27 cellular contexts compared by ENCODE assay signal in the genomic region with DNA sequence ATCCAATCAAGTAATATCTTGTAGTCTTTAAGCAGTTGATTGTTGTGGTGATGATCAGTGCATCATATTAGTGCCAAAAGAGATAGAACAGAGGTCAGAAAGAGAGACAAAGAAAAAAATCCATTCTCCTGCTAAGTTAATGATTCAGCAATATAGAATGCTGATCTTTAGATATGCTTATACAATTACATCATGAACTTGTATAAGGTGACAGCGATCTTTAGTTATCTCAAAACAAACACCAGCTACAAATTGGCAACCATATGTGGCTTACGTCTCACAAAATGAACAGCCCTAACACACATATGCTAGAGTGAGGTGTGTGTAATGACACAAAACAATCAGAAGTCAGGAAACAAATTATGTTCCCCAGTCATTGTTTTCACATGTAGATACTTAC. TPM values are rescaled to one million over a fixed set of nuclear protein-coding genes. Genes with fewer than 3 reads are reported as not detected.
"Had no signal": no experiment of that assay in that cellular context is flagged by ENCODE, and none has a peak within 500 bp of the region (broad histone marks: within the 10 kb centered on the region; RNA-seq: fewer than 3 reads in every experiment).

No MANE protein-coding gene starts in this region.

- H3K27ac ChIP-seq: breast epithelium, coronary artery, Peyer's patch, RWPE1, SJCRH30, WERI-Rb-1 had no signal

- H3K27ac Mint-ChIP-seq: activated CD4-positive, alpha-beta memory T cell treated with anti-CD3 and anti-CD28 coated beads, Interleukin-2, amount 10 ng/mL, durations not matched to agents 7 days and 5 days; activated CD4-positive, alpha-beta T cell treated with anti-CD3 and anti-CD28 coated beads for 36 hours; activated naive CD4-positive, alpha-beta T cell treated with anti-CD3 and anti-CD28 coated beads, Interleukin-2, amount 10 ng/mL, durations not matched to agents 7 days and 5 days; activated naive CD8-positive, alpha-beta T cell treated with anti-CD3 and anti-CD28 coated beads for 36 hours; activated T-cell treated with anti-CD3 and anti-CD28 coated beads, Interleukin-2, amount 50 U/mL, for 72 hours; activated T-helper 2 cell treated with anti-CD3 and anti-CD28 coated beads, Interferon-gamma antibody, Interleukin-2, Interleukin-4, amounts not matched to agents 10 μg/mL and 5 μg/mL and 100 μg/mL, durations not matched to agents 14 hours and 24 hours and 36 hours had no signal

- H3K9me3 ChIP-seq: breast epithelium, Peyer's patch, SJCRH30 had no signal

- DNase-seq: activated CD4-positive, alpha-beta memory T cell treated with anti-CD3 and anti-CD28 coated beads, Interleukin-2, amount 10 ng/mL, durations not matched to agents 7 days and 5 days; activated CD4-positive, alpha-beta T cell treated with anti-CD3 and anti-CD28 coated beads for 36 hours; activated CD4-positive, alpha-beta T cell treated with anti-CD3 and anti-CD28 coated beads, Interleukin-2, amount 50 U/mL, for 1 hour; activated gamma-delta T cell treated with Interleukin-2 at 50 U/mL for 16 hours; activated naive CD4-positive, alpha-beta T cell treated with anti-CD3 and anti-CD28 coated beads, Interleukin-2, amount 10 ng/mL, durations not matched to agents 7 days and 5 days; activated naive CD8-positive, alpha-beta T cell treated with anti-CD3 and anti-CD28 coated beads for 36 hours; activated T-cell treated with anti-CD3 and anti-CD28 coated beads, Interleukin-2, amount 50 U/mL, for 72 hours; caudate nucleus; Karpas-422; MM.1S; NCI-H1105; NCI-H1436; NCI-H1694 treated with DMSO at 0.1 percent for 48 hours; NCI-H2029 treated with DMSO at 0.1 percent for 48 hours; NCI-H446; NCI-H526; Peyer's patch; Right ventricle myocardium superior; SJCRH30; T-helper 1 cell; WERI-Rb-1 had no signal

- H3K4me1 ChIP-seq: breast epithelium, Peyer's patch, SJCRH30 had no signal

- H3K4me1 Mint-ChIP-seq: activated CD4-positive, alpha-beta memory T cell treated with anti-CD3 and anti-CD28 coated beads, Interleukin-2, amount 10 ng/mL, durations not matched to agents 7 days and 5 days; activated CD4-positive, alpha-beta T cell treated with anti-CD3 and anti-CD28 coated beads for 36 hours; activated naive CD4-positive, alpha-beta T cell treated with anti-CD3 and anti-CD28 coated beads, Interleukin-2, amount 10 ng/mL, durations not matched to agents 7 days and 5 days; activated naive CD8-positive, alpha-beta T cell treated with anti-CD3 and anti-CD28 coated beads for 36 hours had no signal

- H3K27me3 Mint-ChIP-seq: activated CD4-positive, alpha-beta memory T cell treated with anti-CD3 and anti-CD28 coated beads, Interleukin-2, amount 10 ng/mL, durations not matched to agents 7 days and 5 days; activated CD4-positive, alpha-beta T cell treated with anti-CD3 and anti-CD28 coated beads for 36 hours; activated naive CD4-positive, alpha-beta T cell treated with anti-CD3 and anti-CD28 coated beads, Interleukin-2, amount 10 ng/mL, durations not matched to agents 7 days and 5 days; activated naive CD8-positive, alpha-beta T cell treated with anti-CD3 and anti-CD28 coated beads for 36 hours had no signal

- H3K4me3 ChIP-seq: breast epithelium, coronary artery, Peyer's patch, SJCRH30 had no signal

- H3K9me3 Mint-ChIP-seq: activated naive CD4-positive, alpha-beta T cell treated with anti-CD3 and anti-CD28 coated beads, Interleukin-2, amount 10 ng/mL, durations not matched to agents 7 days and 5 days; activated naive CD8-positive, alpha-beta T cell treated with anti-CD3 and anti-CD28 coated beads for 36 hours had no signal

- H3K36me3 Mint-ChIP-seq: activated naive CD4-positive, alpha-beta T cell treated with anti-CD3 and anti-CD28 coated beads, Interleukin-2, amount 10 ng/mL, durations not matched to agents 7 days and 5 days; activated naive CD8-positive, alpha-beta T cell treated with anti-CD3 and anti-CD28 coated beads for 36 hours had no signal

- H3K4me3 Mint-ChIP-seq: activated CD4-positive, alpha-beta memory T cell treated with anti-CD3 and anti-CD28 coated beads, Interleukin-2, amount 10 ng/mL, durations not matched to agents 7 days and 5 days; activated CD4-positive, alpha-beta T cell treated with anti-CD3 and anti-CD28 coated beads for 36 hours; activated naive CD4-positive, alpha-beta T cell treated with anti-CD3 and anti-CD28 coated beads, Interleukin-2, amount 10 ng/mL, durations not matched to agents 7 days and 5 days; activated naive CD8-positive, alpha-beta T cell treated with anti-CD3 and anti-CD28 coated beads for 36 hours; activated T-cell treated with anti-CD3 and anti-CD28 coated beads, Interleukin-2, amount 50 U/mL, for 72 hours had no signal

- ATAC-seq: activated CD4-positive, alpha-beta T cell treated with anti-CD3 and anti-CD28 coated beads for 36 hours; activated T-cell treated with anti-CD3 and anti-CD28 coated beads, Interleukin-2, amount 50 U/mL, for 72 hours had no signal

- H3K36me3 ChIP-seq: breast epithelium, Peyer's patch, SJCRH30, WERI-Rb-1 had no signal

- H3K27me3 ChIP-seq: breast epithelium, Peyer's patch, SJCRH30 had no signal

RNA-seq across cellular contexts. Expression of a gene that starts 12.5 kb away (rescaled TPM):
- total RNA-seq: activated CD4-positive, alpha-beta memory T cell treated with anti-CD3 and anti-CD28 coated beads, Interleukin-2, amount 10 ng/mL, durations not matched to agents 7 days and 5 days; activated CD4-positive, alpha-beta T cell treated with anti-CD3 and anti-CD28 coated beads for 36 hours; activated CD8-positive, alpha-beta memory T cell treated with anti-CD3 and anti-CD28 coated beads for 36 hours; activated naive CD8-positive, alpha-beta T cell treated with anti-CD3 and anti-CD28 coated beads for 36 hours; activated T-cell treated with anti-CD3 and anti-CD28 coated beads, Interleukin-2, amount 50 U/mL, for 72 hours; activated T-helper 2 cell treated with anti-CD3 and anti-CD28 coated beads, Interferon-gamma antibody, Interleukin-2, Interleukin-4, amounts not matched to agents 10 μg/mL and 5 μg/mL and 100 μg/mL, durations not matched to agents 14 hours and 24 hours and 36 hours; T-helper 2 cell treated with Interferon-gamma antibody and Interleukin-4, amounts not matched to agents 100 ng/mL and 5 ng/mL, for 36 hours had no signal
